Comparison of ENCODE assay signal across 21 cellular contexts in genomic region chr14:91289464-91289863, GRCh38.
"Had no signal": no experiment of that assay in that cellular context is flagged by ENCODE, and none has a peak within 500 bp of the region (broad histone marks: within the 10 kb centered on the region; RNA-seq: fewer than 3 reads in every experiment).

No MANE protein-coding gene starts in this region.

- H3K27me3 Mint-ChIP-seq: activated CD8-positive, alpha-beta memory T cell treated with anti-CD3 and anti-CD28 coated beads, Interleukin-2, amount 10 ng/mL, durations not matched to agents 7 days and 5 days; activated naive CD8-positive, alpha-beta T cell treated with anti-CD3 and anti-CD28 coated beads, Interleukin-2, amount 10 ng/mL, durations not matched to agents 7 days and 5 days; naive thymus-derived CD4-positive, alpha-beta T cell; progenitor cell of endocrine pancreas had no signal

- H3K4me3 Mint-ChIP-seq: activated CD8-positive, alpha-beta memory T cell treated with anti-CD3 and anti-CD28 coated beads, Interleukin-2, amount 10 ng/mL, durations not matched to agents 7 days and 5 days; activated naive CD8-positive, alpha-beta T cell treated with anti-CD3 and anti-CD28 coated beads, Interleukin-2, amount 10 ng/mL, durations not matched to agents 7 days and 5 days; naive thymus-derived CD4-positive, alpha-beta T cell had no signal

- H3K36me3 ChIP-seq: cardiac muscle cell had no signal

- H3K27ac ChIP-seq: cardiac muscle cell, heart right ventricle, lower lobe of right lung, transverse colon had no signal

- FAIRE-seq: keratinocyte, urothelium cell line had no signal

- H3K27me3 ChIP-seq: cardiac muscle cell, heart right ventricle, stomach, transverse colon had no signal

- ATAC-seq: activated CD8-positive, alpha-beta memory T cell treated with anti-CD3 and anti-CD28 coated beads, Interleukin-2, amount 10 ng/mL, durations not matched to agents 7 days and 5 days; heart right ventricle; naive thymus-derived CD4-positive, alpha-beta T cell; right cardiac atrium had no signal

- H3K4me3 ChIP-seq: cardiac muscle cell, heart right ventricle, lower lobe of right lung, stomach, transverse colon had no signal

- H3K9me3 ChIP-seq: heart right ventricle, lower lobe of right lung, stomach, transverse colon had no signal

- DNase-seq: activated CD4-positive, alpha-beta T cell treated with anti-CD3 and anti-CD28 coated beads for 4 hours; activated CD4-positive, alpha-beta T cell treated with anti-CD3 and anti-CD28 coated beads, Interleukin-2, amount 50 U/mL, for 48 hours; activated CD4-positive, CD25-positive, alpha-beta regulatory T cell; activated CD8-positive, alpha-beta memory T cell treated with anti-CD3 and anti-CD28 coated beads, Interleukin-2, amount 10 ng/mL, durations not matched to agents 7 days and 5 days; activated naive CD8-positive, alpha-beta T cell treated with anti-CD3 and anti-CD28 coated beads, Interleukin-2, amount 10 ng/mL, durations not matched to agents 7 days and 5 days; activated T-cell treated with anti-CD3 and anti-CD28 coated beads for 4 hours; amygdala; heart right ventricle; mesendoderm; naive thymus-derived CD4-positive, alpha-beta T cell; stimulated activated CD4-positive, alpha-beta T cell treated with anti-CD3 and anti-CD28 coated beads, Interleukin-12 subunit alpha, Interleukin-12 subunit beta, amount 100 ng/mL, for 4 hours; stimulated activated CD4-positive, alpha-beta T cell treated with anti-CD3 and anti-CD28 coated beads, Interleukin-4, amount 100 ng/mL, for 4 hours; stomach; T1000; transverse colon had no signal

- H3K27ac Mint-ChIP-seq: activated CD8-positive, alpha-beta memory T cell treated with anti-CD3 and anti-CD28 coated beads, Interleukin-2, amount 10 ng/mL, durations not matched to agents 7 days and 5 days; activated naive CD8-positive, alpha-beta T cell treated with anti-CD3 and anti-CD28 coated beads, Interleukin-2, amount 10 ng/mL, durations not matched to agents 7 days and 5 days; progenitor cell of endocrine pancreas had no signal

- H3K9me3 Mint-ChIP-seq: activated naive CD8-positive, alpha-beta T cell treated with anti-CD3 and anti-CD28 coated beads, Interleukin-2, amount 10 ng/mL, durations not matched to agents 7 days and 5 days; naive thymus-derived CD4-positive, alpha-beta T cell had no signal
